18 cellular contexts compared by ENCODE assay signal in the genomic region with DNA sequence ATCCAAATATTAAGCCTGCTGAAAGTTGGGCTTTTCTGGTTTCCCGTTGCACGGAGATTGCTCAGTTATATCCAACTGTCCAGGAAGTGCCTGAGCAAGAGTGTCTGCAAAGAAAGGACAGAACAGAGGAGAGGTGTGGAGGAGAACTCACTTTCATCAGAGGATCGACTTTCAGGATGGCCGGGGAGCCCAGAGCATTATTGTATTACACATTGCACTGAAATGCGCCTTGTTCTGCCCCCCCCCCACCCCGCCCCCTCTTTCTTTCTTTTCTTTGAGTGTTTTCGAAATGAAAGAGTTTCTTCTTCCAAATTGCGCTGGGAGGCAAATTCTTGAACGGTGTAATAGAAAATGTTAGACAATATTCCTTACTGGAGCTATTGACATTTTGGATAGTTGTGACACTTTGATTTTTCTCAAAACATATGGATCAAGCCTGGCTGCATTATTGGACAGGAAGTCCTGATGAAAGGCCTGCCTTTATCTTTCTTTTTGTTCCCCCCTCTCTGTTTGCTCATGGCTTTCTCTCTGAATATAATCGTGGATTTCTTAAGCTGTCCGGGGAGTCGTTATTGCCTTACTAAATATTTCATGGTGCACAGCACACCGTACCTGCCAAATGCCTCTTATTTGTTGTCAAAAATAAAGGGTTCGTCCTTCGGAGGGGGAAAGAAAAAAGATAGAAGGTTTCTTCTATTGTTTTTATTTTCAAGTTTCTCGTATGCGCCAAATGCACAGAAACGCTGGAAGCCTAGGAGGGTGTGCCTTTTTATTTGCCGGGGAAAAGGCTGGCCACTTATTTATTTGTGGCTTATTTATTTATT.
DNase-seq lines count a peak whose midpoint lies in the region; TF ChIP-seq lines count a peak whose summit lies in the region.
"Had no signal": no experiment of that assay in that cellular context is flagged by ENCODE, and none has a peak within 500 bp of the region (broad histone marks: within the 10 kb centered on the region; RNA-seq: fewer than 3 reads in every experiment).

No MANE protein-coding gene starts in this region.

- H3K4me1 Mint-ChIP-seq in Caco-2 (ENCODE audit: low read depth, unreplicated experiment) = peaks cover 71% of the 10 kb centered on the region
- H3K4me1 Mint-ChIP-seq in chondrocyte (ENCODE audit: low read depth) = peaks cover 17% of the 10 kb centered on the region
- peaks cover 76% of the 10 kb centered on the region for H3K4me1 Mint-ChIP-seq in nephron progenitor cell
- H3K4me1 Mint-ChIP-seq: activated B cell treated with CpG ODN at 0.5 μM for 24 hours; activated naive CD4-positive, alpha-beta T cell treated with anti-CD3 and anti-CD28 coated beads, Interleukin-2, amount 50 U/mL, for 24 hours had no signal

- H3K9me3 Mint-ChIP-seq in Caco-2 (ENCODE audit: unreplicated experiment) (no peaks in the 10 kb centered on the region), chondrocyte (ENCODE audit: low read depth) (peaks cover 2% of the 10 kb centered on the region), nephron progenitor cell (no peaks in the 10 kb centered on the region)
- H3K9me3 Mint-ChIP-seq: activated B cell treated with CpG ODN at 0.5 μM for 24 hours; activated naive CD4-positive, alpha-beta T cell treated with anti-CD3 and anti-CD28 coated beads, Interleukin-2, amount 50 U/mL, for 24 hours; memory B cell had no signal

- no peaks in the 10 kb centered on the region for H3K36me3 Mint-ChIP-seq in Caco-2 (ENCODE audit: insufficient read depth, unreplicated experiment)
- no peaks in the 10 kb centered on the region for H3K36me3 Mint-ChIP-seq in chondrocyte (ENCODE audit: low read depth)
- H3K36me3 Mint-ChIP-seq in nephron progenitor cell (ENCODE audit: low read depth) = no peaks in the 10 kb centered on the region
- H3K36me3 Mint-ChIP-seq: activated naive CD4-positive, alpha-beta T cell treated with anti-CD3 and anti-CD28 coated beads, Interleukin-2, amount 50 U/mL, for 24 hours; memory B cell had no signal

- H3K27ac Mint-ChIP-seq in Caco-2 (ENCODE audit: unreplicated experiment) (peak overlapping the region; percentile 55), chondrocyte (ENCODE audit: unreplicated experiment) (no peak overlapping the region), nephron progenitor cell (no peak overlapping the region)
- H3K27ac Mint-ChIP-seq: activated B cell treated with CpG ODN at 0.5 μM for 24 hours; activated naive CD4-positive, alpha-beta T cell treated with anti-CD3 and anti-CD28 coated beads, Interleukin-2, amount 50 U/mL, for 24 hours; memory B cell had no signal

- H3K4me1 ChIP-seq in Caco-2 = peaks cover 77% of the 10 kb centered on the region
- H3K4me1 ChIP-seq: testis had no signal

- intact Hi-C loops in Caco-2 (cut with micrococcal nuclease; ENCODE audit: unreplicated experiment) (loop anchor here (1.0 to 10.0 kb wide), 7 partner anchors 109 to 752 kb away; no protein-coding TSS in a partner anchor), lower leg skin (cut with DNase I; ENCODE audit: low total_unique reads) (loop anchor here (5.0 kb wide), 1 partner anchor 273 kb away; no protein-coding TSS in a partner anchor)

- BruUV-seq in Caco-2 (replicated peaks; lab: Mats Ljungman, UMichigan) = no TSS peak

- no peaks in the 10 kb centered on the region for H3K36me3 ChIP-seq in Caco-2 (ENCODE audit: control insufficient read depth, insufficient read depth, low read length)

- POLR2A ChIA-PET in Caco-2 (lab: Charles Lee) = interaction anchor here (0.6 kb wide), 1 partner anchor 68 kb away, joined by 3 read pairs; no protein-coding TSS in a partner anchor

- TF ChIP-seq POLR2A in lower leg skin (IDR thresholded peaks at IDR 0.05) = no peak

- H3K27me3 ChIP-seq in Caco-2 (replicated peaks; ENCODE audit: control insufficient read depth, insufficient read depth, low read length) = no peaks in the 10 kb centered on the region
- H3K27me3 ChIP-seq: testis had no signal

- peak overlapping the region; percentile 6; the same call in 1 of the 2 replicates for H3K4me3 ChIP-seq in Caco-2 (ENCODE audit: low read depth, low read length)
- no peak overlapping the region for H3K4me3 ChIP-seq in lower leg skin (ENCODE audit: low read depth, poor library complexity, severe bottlenecking)
- H3K4me3 ChIP-seq: GM12878, testis had no signal

- WGBS in lower leg skin, 2 donors = 44 to 53% methylated on average over 19 of the region's 19 CpGs

- TF ChIP-seq CTCF in Caco-2 (IDR thresholded peaks at IDR 0.05; ENCODE audit: insufficient read depth in 1 of 2, low read depth in 1 of 2, low read length in 1 of 2, severe bottlenecking in 1 of 2, unreplicated experiment in 1 of 2) = no peak
- TF ChIP-seq CTCF in chondrocyte (IDR thresholded peaks at IDR 0.05) = no peak
- TF ChIP-seq CTCF in nephron progenitor cell (IDR thresholded peaks at IDR 0.05) = no peak
- TF ChIP-seq CTCF in lower leg skin (IDR thresholded peaks at IDR 0.05) = no peak

- no peaks in the 10 kb centered on the region for H3K9me3 ChIP-seq in Caco-2
- H3K9me3 ChIP-seq: SK-N-SH, testis had no signal

- peak overlapping the region; percentile 60 for H3K4me3 Mint-ChIP-seq in Caco-2 (ENCODE audit: unreplicated experiment)
- peak overlapping the region; percentile 52 for H3K4me3 Mint-ChIP-seq in chondrocyte (ENCODE audit: unreplicated experiment)
- H3K4me3 Mint-ChIP-seq in nephron progenitor cell = peak overlapping the region; percentile 44
- H3K4me3 Mint-ChIP-seq: activated B cell treated with CpG ODN at 0.5 μM for 24 hours; activated naive CD4-positive, alpha-beta T cell treated with anti-CD3 and anti-CD28 coated beads, Interleukin-2, amount 50 U/mL, for 24 hours; memory B cell had no signal

- DNase-seq in Caco-2 (peak in 1 of 2 experiments; percentile 65), NCI-H1092 (lab: John Stamatoyannopoulos, UW) (peak; percentile 38), chondrocyte (ENCODE audit: low spot score) (no peak), nephron progenitor cell (no peak), Ammon's horn (ENCODE audit: low spot score) (no peak), cerebellar cortex (ENCODE audit: low spot score) (no peak), lower leg skin (ENCODE audit: low spot score in 2 of 2) (no peak), COR-L47 (lab: John Stamatoyannopoulos, UW) (no peak)
- DNase-seq: activated B cell treated with CpG ODN at 0.5 μM for 24 hours; cerebellar nuclear complex; Kasumi-1; NCI-H2029 treated with DMSO at 0.1 percent for 48 hours; SK-N-SH; stimulated activated CD4-positive, alpha-beta T cell treated with anti-CD3 and anti-CD28 coated beads, Interleukin-12 subunit alpha, Interleukin-12 subunit beta, amount 100 ng/mL, for 4 hours; testis had no signal

- CTCF ChIA-PET in Caco-2 (lab: Charles Lee) = no interaction called here

- H3K27me3 Mint-ChIP-seq in Caco-2 (ENCODE audit: insufficient read depth, unreplicated experiment) (no peaks in the 10 kb centered on the region), chondrocyte (ENCODE audit: low read depth) (peaks cover 30% of the 10 kb centered on the region), nephron progenitor cell (ENCODE audit: low read depth, poor library complexity) (peaks cover 37% of the 10 kb centered on the region)
